In the genomic region with DNA sequence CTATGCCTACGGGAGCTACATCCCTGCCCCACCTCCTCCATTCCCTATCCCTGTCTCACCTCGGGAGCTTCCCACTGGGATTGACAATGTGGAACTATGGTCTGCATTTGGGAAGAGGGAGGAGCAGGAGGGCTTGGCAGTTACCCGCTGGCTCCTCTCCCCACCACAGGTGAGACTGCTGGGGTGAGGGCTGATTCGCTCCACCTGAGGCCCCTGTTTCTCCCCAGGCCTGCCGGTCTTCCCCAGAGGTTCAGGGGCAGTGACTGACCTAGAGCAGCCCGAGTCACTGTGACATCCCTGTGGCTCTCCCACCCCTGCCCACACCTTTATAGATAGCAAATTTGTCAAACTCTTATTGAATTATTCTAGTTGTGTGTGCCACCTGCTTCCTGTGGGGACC, we compare ENCODE assay signal across 28 cellular contexts.
"Had no signal": no experiment of that assay in that cellular context is flagged by ENCODE, and none has a peak within 500 bp of the region (broad histone marks: within the 10 kb centered on the region; RNA-seq: fewer than 3 reads in every experiment).

No MANE protein-coding gene starts in this region.

- H3K4me3 Mint-ChIP-seq: naive thymus-derived CD4-positive, alpha-beta T cell; natural killer cell; nephron; neural progenitor cell; stimulated activated memory B cell treated with anti-CD40 and anti-IgM and Interleukin-4, amounts not matched to agents 10 μg/mL and 1 μg/mL and 100 μg/mL, for 72 hours; stimulated activated naive CD8-positive, alpha-beta T cell treated with anti-CD3 and anti-CD28 coated beads, Interleukin-15, amount 100 ng/mL, for 72 hours; type B pancreatic cell had no signal

- H3K27ac Mint-ChIP-seq: naive thymus-derived CD4-positive, alpha-beta T cell; natural killer cell; nephron; neural progenitor cell; progenitor cell of endocrine pancreas; stimulated activated memory B cell treated with anti-CD40 and anti-IgM and Interleukin-4, amounts not matched to agents 10 μg/mL and 1 μg/mL and 100 μg/mL, for 72 hours; stimulated activated naive CD8-positive, alpha-beta T cell treated with anti-CD3 and anti-CD28 coated beads, Interleukin-15, amount 100 ng/mL, for 72 hours; type B pancreatic cell had no signal

- H3K4me3 ChIP-seq: neural progenitor cell, ovary, psoas muscle, right lobe of liver, suprapubic skin, testis, tibial artery, transverse colon, upper lobe of right lung, uterus had no signal

- H3K9me3 ChIP-seq: ovary, psoas muscle, right lobe of liver, suprapubic skin, testis, transverse colon, upper lobe of right lung, uterus had no signal

- ATAC-seq: naive thymus-derived CD4-positive, alpha-beta T cell; psoas muscle; right cardiac atrium; right lobe of liver; stimulated activated memory B cell treated with anti-CD40 and anti-IgM and Interleukin-4, amounts not matched to agents 10 μg/mL and 1 μg/mL and 100 μg/mL, for 72 hours; stimulated activated naive CD8-positive, alpha-beta T cell treated with anti-CD3 and anti-CD28 coated beads, Interleukin-15, amount 100 ng/mL, for 72 hours; stimulated activated naive CD8-positive, alpha-beta T cell treated with anti-CD3 and anti-CD28 coated beads, Interleukin-15, Interleukin-2, amounts not matched to agents 100 U/mL and 50 U/mL, for 24 hours; upper lobe of right lung had no signal

- H3K36me3 Mint-ChIP-seq: natural killer cell; neural progenitor cell; stimulated activated memory B cell treated with anti-CD40 and anti-IgM and Interleukin-4, amounts not matched to agents 10 μg/mL and 1 μg/mL and 100 μg/mL, for 72 hours had no signal

- DNase-seq: naive thymus-derived CD4-positive, alpha-beta T cell; natural killer cell; occipital lobe; ovary; psoas muscle; right cardiac atrium; small intestine; stimulated activated CD4-positive, alpha-beta T cell treated with anti-CD3 and anti-CD28 coated beads, Interleukin-15, amount 100 ng/mL, for 24 hours; stimulated activated CD4-positive, alpha-beta T cell treated with anti-CD3 and anti-CD28 coated beads, Interleukin-4, amount 100 ng/mL, for 1 hour; stimulated activated CD4-positive, alpha-beta T cell treated with anti-CD3 and anti-CD28 coated beads, Interleukin-4, amount 100 ng/mL, for 4 hours; stimulated activated CD8-positive, alpha-beta memory T cell treated with anti-CD3 and anti-CD28 coated beads, Interleukin-4, amount 100 ng/mL, for 48 hours; stimulated activated naive CD4-positive, alpha-beta T cell; stimulated activated naive CD8-positive, alpha-beta T cell treated with anti-CD3 and anti-CD28 coated beads, Interleukin-15, amount 100 ng/mL, for 72 hours; stimulated activated naive CD8-positive, alpha-beta T cell treated with anti-CD3 and anti-CD28 coated beads, Interleukin-15, Interleukin-2, amounts not matched to agents 100 U/mL and 50 U/mL, for 24 hours; substantia nigra; testis; tibial artery; transverse colon; upper lobe of right lung; uterus had no signal

- H3K79me2 ChIP-seq: parathyroid adenoma had no signal

- H3K4me1 ChIP-seq: neural progenitor cell, parathyroid adenoma, psoas muscle, right lobe of liver, suprapubic skin, testis, transverse colon, upper lobe of right lung, uterus had no signal

- H2AFZ ChIP-seq: neural progenitor cell, parathyroid adenoma had no signal

- H3K27ac ChIP-seq: neural progenitor cell, ovary, parathyroid adenoma, psoas muscle, right lobe of liver, suprapubic skin, testis, tibial artery, transverse colon, upper lobe of right lung, uterus had no signal

- H3K9ac ChIP-seq: neural progenitor cell, parathyroid adenoma had no signal

- H3K4me2 ChIP-seq: neural progenitor cell had no signal

- H3K27me3 ChIP-seq: neural progenitor cell, ovary, right lobe of liver, suprapubic skin, testis, tibial artery, transverse colon, upper lobe of right lung, uterus had no signal

- H3K4me1 Mint-ChIP-seq: natural killer cell; nephron; neural progenitor cell; stimulated activated memory B cell treated with anti-CD40 and anti-IgM and Interleukin-4, amounts not matched to agents 10 μg/mL and 1 μg/mL and 100 μg/mL, for 72 hours; stimulated activated naive CD8-positive, alpha-beta T cell treated with anti-CD3 and anti-CD28 coated beads, Interleukin-15, amount 100 ng/mL, for 72 hours had no signal

- H3K36me3 ChIP-seq: neural progenitor cell, ovary, right lobe of liver, suprapubic skin, tibial artery, transverse colon, upper lobe of right lung, uterus had no signal
